In the genomic region with DNA sequence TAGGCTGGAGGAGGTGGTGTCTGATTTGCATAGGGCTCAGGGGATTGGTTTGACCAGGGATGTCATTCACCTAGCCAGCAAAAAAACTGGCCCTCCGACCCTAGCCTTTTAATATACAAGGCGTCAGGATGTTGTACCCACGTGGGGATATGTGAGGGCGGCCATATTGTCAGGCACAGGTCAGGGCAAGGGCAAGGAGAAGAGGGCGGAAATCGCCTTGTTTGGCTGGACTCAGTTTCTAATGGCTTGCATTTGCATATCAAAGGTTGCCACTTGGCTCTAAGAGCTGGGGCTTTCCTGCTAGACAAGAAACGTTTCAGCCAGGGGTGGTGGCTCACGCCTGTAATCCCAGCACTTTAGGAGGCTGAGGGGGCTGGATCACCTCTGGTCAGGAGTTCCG, we compare ENCODE assay signal across 2 cellular contexts.
A peak's percentile ranks its signal among the peaks of the same experiment; 100 is the strongest.
TF ChIP-seq lines count a peak whose summit lies in the region.

No MANE protein-coding gene starts in this region.

TF ChIP-seq in Ishikawa, 13 proteins besides CTCF, POLR2A, EP300 and RAD21 (continued from another document):
- no peak for TF ChIP-seq ZBTB7A (IDR thresholded peaks at IDR 0.05; ENCODE audit: low read depth)

TF ChIP-seq in H1, 55 proteins besides CTCF, POLR2A, EP300 and RAD21 (continued from another document):
- TF ChIP-seq, protein P1, sequence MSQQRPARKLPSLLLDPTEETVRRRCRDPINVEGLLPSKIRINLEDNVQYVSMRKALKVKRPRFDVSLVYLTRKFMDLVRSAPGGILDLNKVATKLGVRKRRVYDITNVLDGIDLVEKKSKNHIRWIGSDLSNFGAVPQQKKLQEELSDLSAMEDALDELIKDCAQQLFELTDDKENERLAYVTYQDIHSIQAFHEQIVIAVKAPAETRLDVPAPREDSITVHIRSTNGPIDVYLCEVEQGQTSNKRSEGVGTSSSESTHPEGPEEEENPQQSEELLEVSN (IDR thresholded peaks at IDR 0.05), result peak; percentile 57; the same call in 1 of the 2 replicates
- TF ChIP-seq USF2 (IDR thresholded peaks at IDR 0.05; ENCODE audit: low read length) (no peak), CBX5 (IDR thresholded peaks at IDR 0.05; ENCODE audit: low read depth, low read length) (no peak), FOSL1 (IDR thresholded peaks at IDR 0.05; ENCODE audit: insufficient read depth, low read depth, low read length) (no peak), TBP (IDR thresholded peaks at IDR 0.05; ENCODE audit: low read depth, low read length) (no peak), CEBPB (IDR thresholded peaks at IDR 0.05; ENCODE audit: low read depth, low read length) (no peak), CREB1 (IDR thresholded peaks at IDR 0.05) (no peak), CHD7 (IDR thresholded peaks at IDR 0.05; ENCODE audit: insufficient replicate concordance, low read length) (no peak), YY1 (IDR thresholded peaks at IDR 0.05; ENCODE audit: low read depth, low read length) (peak; percentile 75), HDAC2 (IDR thresholded peaks at IDR 0.05; ENCODE audit: borderline replicate concordance in 1 of 2, low read depth in 2 of 2, low read length in 2 of 2) (no peak), KDM4A (IDR thresholded peaks at IDR 0.05; ENCODE audit: low read depth, low read length, severe bottlenecking) (no peak), SP1 (IDR thresholded peaks at IDR 0.05; ENCODE audit: low read depth, low read length) (no peak), EZH2 (IDR thresholded peaks at IDR 0.05; ENCODE audit: low read depth, low read length, severe bottlenecking) (no peak), POU5F1 (IDR thresholded peaks at IDR 0.05; ENCODE audit: low read depth, low read length) (0 out of 2 replicates have a peak, but pooled peaks have one; percentile 58), NANOG (IDR thresholded peaks at IDR 0.05; ENCODE audit: insufficient read depth, low read depth, low read length, poor library complexity, severe bottlenecking) (peak; percentile 76), TCF12 (IDR thresholded peaks at IDR 0.05; ENCODE audit: low read depth, low read length) (no peak), GABPA (IDR thresholded peaks at IDR 0.05; ENCODE audit: borderline replicate concordance, insufficient read depth, low read length) (no peak), PHF8 (conservative IDR thresholded peaks at IDR 0.05; ENCODE audit: low read depth, low read length) (no peak), ZNF274 (IDR thresholded peaks at IDR 0.05; ENCODE audit: borderline replicate concordance, extremely low read depth, low read length) (no peak)
- TF ChIP-seq, protein P2, sequence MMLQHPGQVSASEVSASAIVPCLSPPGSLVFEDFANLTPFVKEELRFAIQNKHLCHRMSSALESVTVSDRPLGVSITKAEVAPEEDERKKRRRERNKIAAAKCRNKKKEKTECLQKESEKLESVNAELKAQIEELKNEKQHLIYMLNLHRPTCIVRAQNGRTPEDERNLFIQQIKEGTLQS (IDR thresholded peaks at IDR 0.05; ENCODE audit: insufficient read depth, low read depth, low read length), result no peak
- TF ChIP-seq, protein P3, sequence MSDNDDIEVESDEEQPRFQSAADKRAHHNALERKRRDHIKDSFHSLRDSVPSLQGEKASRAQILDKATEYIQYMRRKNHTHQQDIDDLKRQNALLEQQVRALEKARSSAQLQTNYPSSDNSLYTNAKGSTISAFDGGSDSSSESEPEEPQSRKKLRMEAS (IDR thresholded peaks at IDR 0.05), result peak; percentile 72
